ENCODE assay signal across 2 cellular contexts in genomic region chr18:29712785-29713184, GRCh38.
TF ChIP-seq lines count a peak whose summit lies in the region.

No MANE protein-coding gene starts in this region.

TF ChIP-seq in GM23338, 12 proteins besides CTCF, POLR2A, EP300 and RAD21 (continued from another document):
- TF ChIP-seq ZNF462 (CRISPR knock-in tag; IDR thresholded peaks at IDR 0.05) (no peak), ZNF331 (CRISPR knock-in tag; IDR thresholded peaks at IDR 0.05; ENCODE audit: low read depth) (no peak), REST (IDR thresholded peaks at IDR 0.05; ENCODE audit: unreplicated experiment) (no peak)

TF ChIP-seq in WTC11, 78 proteins besides CTCF, POLR2A, EP300 and RAD21 (continued from another document):
- TF ChIP-seq GRHL2 (CRISPR knock-in tag; IDR thresholded peaks at IDR 0.05; ENCODE audit: insufficient replicate concordance, severe bottlenecking) = no peak
- TF ChIP-seq IRF2 (CRISPR knock-in tag; IDR thresholded peaks at IDR 0.05; ENCODE audit: borderline replicate concordance, low read depth) = no peak
- TF ChIP-seq NR3C1 (CRISPR knock-in tag; conservative IDR thresholded peaks at IDR 0.05; ENCODE audit: low read depth) = no peak
- TF ChIP-seq TEAD4 (CRISPR knock-in tag; IDR thresholded peaks at IDR 0.05) = no peak
- TF ChIP-seq ZNF423 (CRISPR knock-in tag; IDR thresholded peaks at IDR 0.05) = no peak
- no peak for TF ChIP-seq NR1H2 (CRISPR knock-in tag; IDR thresholded peaks at IDR 0.05)
- TF ChIP-seq PRRX2 (CRISPR knock-in tag; IDR thresholded peaks at IDR 0.05) = no peak
- TF ChIP-seq ZSCAN18 (CRISPR knock-in tag; IDR thresholded peaks at IDR 0.05) = no peak
- TF ChIP-seq KAT7 (CRISPR knock-in tag; IDR thresholded peaks at IDR 0.05; ENCODE audit: borderline replicate concordance) = no peak
- no peak for TF ChIP-seq ZMAT4 (CRISPR knock-in tag; IDR thresholded peaks at IDR 0.05)
- TF ChIP-seq JUN (CRISPR knock-in tag; IDR thresholded peaks at IDR 0.05) = no peak
